Comparison of ENCODE assay signal across 8 cellular contexts in the genomic region with DNA sequence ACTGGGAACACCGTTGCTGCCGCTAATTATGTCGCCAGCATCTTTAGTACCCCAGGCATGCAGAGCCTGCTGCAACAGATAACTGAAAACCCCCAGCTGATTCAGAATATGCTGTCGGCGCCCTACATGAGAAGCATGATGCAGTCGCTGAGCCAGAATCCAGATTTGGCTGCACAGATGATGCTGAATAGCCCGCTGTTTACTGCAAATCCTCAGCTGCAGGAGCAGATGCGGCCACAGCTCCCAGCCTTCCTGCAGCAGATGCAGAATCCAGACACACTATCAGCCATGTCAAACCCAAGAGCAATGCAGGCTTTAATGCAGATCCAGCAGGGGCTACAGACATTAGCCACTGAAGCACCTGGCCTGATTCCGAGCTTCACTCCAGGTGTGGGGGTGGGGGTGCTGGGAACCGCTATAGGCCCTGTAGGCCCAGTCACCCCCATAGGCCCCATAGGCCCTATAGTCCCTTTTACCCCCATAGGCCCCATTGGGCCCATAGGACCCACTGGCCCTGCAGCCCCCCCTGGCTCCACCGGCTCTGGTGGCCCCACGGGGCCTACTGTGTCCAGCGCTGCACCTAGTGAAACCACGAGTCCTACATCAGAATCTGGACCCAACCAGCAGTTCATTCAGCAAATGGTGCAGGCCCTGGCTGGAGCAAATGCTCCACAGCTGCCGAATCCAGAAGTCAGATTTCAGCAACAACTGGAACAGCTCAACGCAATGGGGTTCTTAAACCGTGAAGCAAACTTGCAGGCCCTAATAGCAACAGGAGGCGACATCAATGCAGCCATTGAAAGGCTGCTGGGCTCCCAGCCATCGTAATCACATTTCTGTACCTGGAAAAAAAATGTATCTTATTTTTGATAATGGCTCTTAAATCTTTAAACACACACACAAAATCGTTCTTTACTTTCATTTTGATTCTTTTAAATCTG. TPM values are rescaled to one million over a fixed set of nuclear protein-coding genes. Genes with fewer than 3 reads are reported as not detected.
A peak's percentile ranks its signal among the peaks of the same experiment; 100 is the strongest.
DNase-seq lines count a peak whose midpoint lies in the region; ATAC-seq and TF ChIP-seq lines count a peak whose summit lies in the region.

No MANE protein-coding gene starts in this region.

- H3K4me3 ChIP-seq in A673 (ENCODE audit: low read depth, low read length, poor library complexity, severe bottlenecking) (peak overlapping the region; percentile 60), WI38 (ENCODE audit: low read depth, low read length) (peak overlapping the region; percentile 63), gastroesophageal sphincter (peak overlapping the region; percentile 68 to 75), psoas muscle (peak overlapping the region; percentile 76)

- 5 to 45% methylated on average over 4 to 6 of the region's 20 CpGs for WGBS in gastroesophageal sphincter (ENCODE audit: low coverage in 1 of 2), 2 donors
- 1 to 36% (median 3%) methylated on average over 18 to 20 of the region's 20 CpGs for WGBS in psoas muscle, 3 donors

- H3K27me3 ChIP-seq in A673 (replicated peaks; ENCODE audit: insufficient read depth, low read depth, low read length, poor library complexity) (no peaks in the 10 kb centered on the region), gastroesophageal sphincter (no peaks in the 10 kb centered on the region), psoas muscle (ENCODE audit: insufficient read depth in 3 of 3, low read length in 2 of 3) (peaks cover 0 to 3% (median 0%) of the 10 kb centered on the region in 3 donors)

- no peak for TF ChIP-seq POLR2A in gastroesophageal sphincter (IDR thresholded peaks at IDR 0.05)

- H3K9me3 ChIP-seq in A673 (ENCODE audit: low read depth, low read length, poor library complexity, severe bottlenecking) (no peaks in the 10 kb centered on the region), gastroesophageal sphincter (no peaks in the 10 kb centered on the region), psoas muscle (no peaks in the 10 kb centered on the region)

- intact Hi-C loops in A673 (cut with micrococcal nuclease; ENCODE audit: unreplicated experiment) (loop anchor here (5.0 kb wide), 1 partner anchor 848 kb away; the partner anchor contains the start of gene RRAGB), psoas muscle (cut with DNase I) (no loop called here)

- ATAC-seq in GM19397 (IDR thresholded peaks at IDR 0.05; ENCODE audit: unreplicated experiment), result peak; percentile 1
- ATAC-seq in gastroesophageal sphincter, result no peak
- peak in 1 of 4 donors; percentile 4 for ATAC-seq in psoas muscle
- ATAC-seq in GM19452 (IDR thresholded peaks at IDR 0.05; ENCODE audit: unreplicated experiment), result no peak
- no peak for ATAC-seq in GM19328 (IDR thresholded peaks at IDR 0.05; ENCODE audit: unreplicated experiment)
- ATAC-seq in GM19351 (IDR thresholded peaks at IDR 0.05; ENCODE audit: unreplicated experiment), result no peak

- DNase-seq in A673 (ENCODE audit: low spot score) (peak; percentile 14), psoas muscle (no peak)

- H3K4me1 ChIP-seq in A673 (ENCODE audit: insufficient read depth, low read length, poor library complexity, severe bottlenecking) (no peaks in the 10 kb centered on the region), gastroesophageal sphincter (peaks cover 0 to 45% (median 0%) of the 10 kb centered on the region in 3 donors), psoas muscle (peaks cover 21% of the 10 kb centered on the region)

- TF ChIP-seq EP300 in gastroesophageal sphincter (IDR thresholded peaks at IDR 0.05), result no peak

- CTCF ChIA-PET in A673 (lab: Charles Lee), result no interaction called here

- POLR2A ChIA-PET in A673 (lab: Charles Lee; ENCODE audit: low non-redundant PET), result no interaction called here

- no peak for TF ChIP-seq CTCF in A673 (conservative IDR thresholded peaks at IDR 0.05; ENCODE audit: low read depth, low read length)
- no peak for TF ChIP-seq CTCF in WI38 (IDR thresholded peaks at IDR 0.05; ENCODE audit: low read depth, low read length)
- no peak for TF ChIP-seq CTCF in gastroesophageal sphincter (IDR thresholded peaks at IDR 0.05)
- TF ChIP-seq CTCF in psoas muscle (IDR thresholded peaks at IDR 0.05), result no peak

- H3K27ac ChIP-seq in A673 (ENCODE audit: low read depth, low read length, poor library complexity, severe bottlenecking) (no peak overlapping the region), gastroesophageal sphincter (peak overlapping the region; percentile 89 to 95 (median 94)), psoas muscle (peak overlapping the region; percentile 95)

- H3K36me3 ChIP-seq in A673 (ENCODE audit: insufficient read depth, low read length, poor library complexity, severe bottlenecking), result no peaks in the 10 kb centered on the region
- H3K36me3 ChIP-seq in gastroesophageal sphincter, result no peaks in the 10 kb centered on the region
- H3K36me3 ChIP-seq in psoas muscle (ENCODE audit: insufficient read depth in 1 of 2, low read depth in 1 of 2), result no peaks in the 10 kb centered on the region

- BruUV-seq in A673 (replicated peaks; lab: Mats Ljungman, UMichigan), result no TSS peak

RNA-seq across cellular contexts. Expression of gene UBQLN2, which starts 1.8 kb away (rescaled TPM):
- total RNA-seq in A673 (2021) (27.2 and 28.8 TPM in 2 replicates), gastroesophageal sphincter (10 to 100 TPM; 24.7 to 40.6 (median 32.0) TPM), psoas muscle (10 to 100 TPM; 26.7 to 34.1 (median 30.7) TPM)
- polyA plus RNA-seq in psoas muscle, result 10 to 100 TPM; 14.4 to 27.7 (median 17.6) TPM
